ENCODE assay signal across 9 cellular contexts in the genomic region with DNA sequence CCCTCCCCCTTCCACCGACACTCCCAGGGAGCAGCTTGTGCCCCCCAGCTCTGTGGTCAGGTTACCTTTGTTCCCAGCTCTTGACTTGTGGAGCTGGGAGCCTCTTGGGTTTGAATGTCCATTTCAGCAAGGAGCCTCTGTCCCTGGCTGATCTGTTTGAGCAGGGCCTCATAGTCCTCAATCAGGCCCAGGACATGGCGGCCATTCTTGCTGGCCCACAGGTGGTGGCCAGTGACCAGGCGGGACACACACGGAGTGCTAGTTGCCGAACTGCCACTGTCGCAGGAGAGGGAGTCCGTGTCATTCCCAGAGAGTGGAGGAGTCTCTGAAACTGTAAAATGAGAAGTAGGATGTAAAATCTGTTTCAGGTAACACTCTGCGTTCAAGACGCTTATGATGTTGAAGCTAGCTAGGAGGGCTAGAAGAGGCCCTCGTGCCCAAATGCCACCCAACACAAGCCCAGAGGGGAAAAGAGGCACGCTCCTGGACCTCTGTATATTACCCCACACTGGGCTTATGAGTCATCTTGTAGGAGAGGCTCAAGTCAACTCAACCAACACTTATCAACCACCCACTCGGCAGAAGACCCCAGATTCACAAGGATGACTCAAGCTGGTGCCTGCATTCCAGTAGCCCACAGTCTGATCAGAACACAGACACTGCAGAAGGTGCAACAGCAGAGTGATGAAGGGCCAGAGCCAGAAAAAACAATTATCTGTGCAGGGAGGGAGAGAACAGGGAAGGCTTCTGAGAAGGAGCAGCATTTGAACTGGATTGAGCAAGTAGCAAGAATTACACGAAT.
DNase-seq lines count a peak whose midpoint lies in the region; ATAC-seq and TF ChIP-seq lines count a peak whose summit lies in the region.
"Had no signal": no experiment of that assay in that cellular context is flagged by ENCODE, and none has a peak within 500 bp of the region (broad histone marks: within the 10 kb centered on the region; RNA-seq: fewer than 3 reads in every experiment).

No MANE protein-coding gene starts in this region.

- H3K4me3 ChIP-seq in choroid plexus epithelial cell (ENCODE audit: low read depth, low read length) (no peak overlapping the region), trophoblast cell (ENCODE audit: low read depth, low read length) (no peak overlapping the region)

- H3K9me3 ChIP-seq in trophoblast cell (ENCODE audit: insufficient read depth, low read depth, low read length) = peaks cover 1% of the 10 kb centered on the region

- DNase-seq in EH (ENCODE audit: low read depth) = peak; percentile 99
- peak; percentile 70 for DNase-seq in NOMO-1 treated with DMSO at 0.1 percent for 48 hours (lab: John Stamatoyannopoulos, UW; ENCODE audit: unreplicated experiment)
- peak; percentile 98 for DNase-seq in choroid plexus epithelial cell (ENCODE audit: low read depth)
- DNase-seq in trophoblast cell = peak; percentile 7 to 15
- no peak for DNase-seq in NCI-H1092 (lab: John Stamatoyannopoulos, UW)
- DNase-seq in GM19238 (ENCODE audit: insufficient read length, low spot score) = no peak
- DNase-seq: WERI-Rb-1 had no signal

- H3K4me1 ChIP-seq in trophoblast cell (ENCODE audit: control insufficient read depth in 1 of 2, insufficient read depth in 2 of 2, low read length in 2 of 2) = peaks cover 11 to 12% of the 10 kb centered on the region in 2 experiments

- TF ChIP-seq CTCF in choroid plexus epithelial cell (conservative IDR thresholded peaks at IDR 0.05; ENCODE audit: low read depth, low read length) = no peak

- no peak overlapping the region for H3K27ac ChIP-seq in trophoblast cell (ENCODE audit: low read depth, low read length)
- H3K27ac ChIP-seq: WERI-Rb-1 had no signal

- H3K4me2 ChIP-seq in trophoblast cell (ENCODE audit: low read length) = no peak overlapping the region

- no peak for ATAC-seq in GM18498 (IDR thresholded peaks at IDR 0.05; ENCODE audit: unreplicated experiment)
- ATAC-seq in HG03280 (IDR thresholded peaks at IDR 0.05; ENCODE audit: unreplicated experiment) = no peak

- no peaks in the 10 kb centered on the region for H3K79me2 ChIP-seq in trophoblast cell (ENCODE audit: control insufficient read depth, insufficient read depth, low read length, poor library complexity)

- no peaks in the 10 kb centered on the region for H3K79me1 ChIP-seq in trophoblast cell (ENCODE audit: low read length)

- H3K23ac ChIP-seq in trophoblast cell (ENCODE audit: low read length) = no peak overlapping the region

- no peak overlapping the region for H2AK5ac ChIP-seq in trophoblast cell (ENCODE audit: low read length)

- H2BK120ac ChIP-seq in trophoblast cell (ENCODE audit: insufficient read depth, low read length, poor library complexity) = no peak overlapping the region

- no peak overlapping the region for H2BK5ac ChIP-seq in trophoblast cell (ENCODE audit: low read depth, low read length, poor library complexity)

- WGBS in trophoblast cell (ENCODE audit: extremely low coverage, insufficient coverage, insufficient read length) = no CpG with 5 or more reads among the region's 13 CpGs

- H3K4ac ChIP-seq in trophoblast cell (ENCODE audit: low read depth, low read length) = no peak overlapping the region

- no peak overlapping the region for H3K14ac ChIP-seq in trophoblast cell (ENCODE audit: low read length)

- no peak overlapping the region for H4K8ac ChIP-seq in trophoblast cell (ENCODE audit: low read depth, low read length)

- H2BK12ac ChIP-seq in trophoblast cell (ENCODE audit: low read length) = peak overlapping the region; percentile 4

- H4K91ac ChIP-seq in trophoblast cell (ENCODE audit: low read depth, low read length) = peak overlapping the region; percentile 16

- H3K9ac ChIP-seq in trophoblast cell (ENCODE audit: low read length) = no peak overlapping the region

- peaks cover 24 to 33% of the 10 kb centered on the region in 2 experiments for H3K36me3 ChIP-seq in trophoblast cell (ENCODE audit: control insufficient read depth in 1 of 2, insufficient read depth in 2 of 2, low read length in 2 of 2)

- no peaks in the 10 kb centered on the region for H3K27me3 ChIP-seq in trophoblast cell (ENCODE audit: insufficient read depth, low read length)

- H4K12ac ChIP-seq in trophoblast cell (ENCODE audit: low read depth, low read length) = no peak overlapping the region

- H3K18ac ChIP-seq in trophoblast cell (ENCODE audit: low read length) = no peak overlapping the region

- H2AFZ ChIP-seq in trophoblast cell (ENCODE audit: insufficient read depth, low read length, poor library complexity) = no peak overlapping the region

Comparison
In these comparisons a context has a peak if more than half of its experiments do, and no peak if none do; other contexts are left out.
1. DNase-seq: peak in EH (single experiment), NOMO-1 treated with DMSO at 0.1 percent for 48 hours (single experiment), choroid plexus epithelial cell (single experiment) and trophoblast cell (2 of 2); none in NCI-H1092 (single experiment) and GM19238 (single experiment).